Comparison of ENCODE assay signal across 1 cellular context in genomic region chr15:45166792-45167630, GRCh38.
TF ChIP-seq lines count a peak whose summit lies in the region.

No MANE protein-coding gene starts in this region.

TF ChIP-seq in K562, 482 proteins besides CTCF, POLR2A, EP300 and RAD21 (continued from another document and continues in another):
- TF ChIP-seq HBP1 (CRISPR knock-in tag; IDR thresholded peaks at IDR 0.05): no peak
- TF ChIP-seq DIDO1 (tag; IDR thresholded peaks at IDR 0.05; ENCODE audit: low read depth): no peak
- no peak for TF ChIP-seq ZKSCAN1 (IDR thresholded peaks at IDR 0.05; ENCODE audit: low read depth, low read length)
- no peak for TF ChIP-seq TRIM25 (IDR thresholded peaks at IDR 0.05; ENCODE audit: borderline replicate concordance)
- TF ChIP-seq PHF20 (IDR thresholded peaks at IDR 0.05; ENCODE audit: partially characterized antibody): peak; percentile 59
- TF ChIP-seq YBX1 (IDR thresholded peaks at IDR 0.05): no peak
- TF ChIP-seq HNRNPLL (IDR thresholded peaks at IDR 0.05; ENCODE audit: low read depth, low read length, poor library complexity, severe bottlenecking): peak; percentile 48
- TF ChIP-seq ZNF121 (CRISPR knock-in tag; conservative IDR thresholded peaks at IDR 0.05): no peak
- no peak for TF ChIP-seq COPS2 (conservative IDR thresholded peaks at IDR 0.05)
- no peak for TF ChIP-seq SMARCB1 (IDR thresholded peaks at IDR 0.05; ENCODE audit: insufficient read length, low read depth)
- TF ChIP-seq JUNB (CRISPR knock-in tag; conservative IDR thresholded peaks at IDR 0.05): no peak
- TF ChIP-seq SUPT5H (IDR thresholded peaks at IDR 0.05): peak; percentile 66; the same call in 1 of the 2 replicates
- TF ChIP-seq PHF8 (IDR thresholded peaks at IDR 0.05; ENCODE audit: borderline replicate concordance, low read length): peak; percentile 77
- no peak for TF ChIP-seq ELF4 (CRISPR knock-in tag; IDR thresholded peaks at IDR 0.05)
- TF ChIP-seq NKRF (IDR thresholded peaks at IDR 0.05; ENCODE audit: borderline replicate concordance): no peak
- no peak for TF ChIP-seq ZNF224 (CRISPR knock-in tag; IDR thresholded peaks at IDR 0.05)
- no peak for TF ChIP-seq ZHX1 (conservative IDR thresholded peaks at IDR 0.05; ENCODE audit: low read length)
- TF ChIP-seq KAT2B (IDR thresholded peaks at IDR 0.05; ENCODE audit: low read depth, low read length): no peak
- no peak for TF ChIP-seq TCF7 (IDR thresholded peaks at IDR 0.05; ENCODE audit: borderline replicate concordance)
- TF ChIP-seq MBD2 (IDR thresholded peaks at IDR 0.05; ENCODE audit: borderline replicate concordance, low read depth): peak; percentile 47; the same call in 1 of the 2 replicates
- peak; percentile 40; the same call in 1 of the 2 replicates for TF ChIP-seq ARID1B (IDR thresholded peaks at IDR 0.05)
- TF ChIP-seq MAX (CRISPR knock-in tag; IDR thresholded peaks at IDR 0.05): no peak
- TF ChIP-seq MCM3 (IDR thresholded peaks at IDR 0.05): no peak
- no peak for TF ChIP-seq CEBPZ (IDR thresholded peaks at IDR 0.05; ENCODE audit: borderline replicate concordance, low read depth, low read length)
- TF ChIP-seq RFX5 (IDR thresholded peaks at IDR 0.05; ENCODE audit: low read depth, low read length): no peak
- no peak for TF ChIP-seq NFYB (IDR thresholded peaks at IDR 0.05; ENCODE audit: extremely low read depth, insufficient read length)
- TF ChIP-seq CSDE1 (IDR thresholded peaks at IDR 0.05): no peak
- no peak for TF ChIP-seq ZNF696 (CRISPR knock-in tag; conservative IDR thresholded peaks at IDR 0.05)
- no peak for TF ChIP-seq IRF1 (CRISPR knock-in tag; IDR thresholded peaks at IDR 0.05; ENCODE audit: borderline replicate concordance)
- no peak for TF ChIP-seq SETDB1 (IDR thresholded peaks at IDR 0.05; ENCODE audit: low read length)
- no peak for TF ChIP-seq CBX5 (IDR thresholded peaks at IDR 0.05; ENCODE audit: borderline replicate concordance, low read depth)
- TF ChIP-seq NR2C1 (IDR thresholded peaks at IDR 0.05): peak; percentile 59; the same call in 1 of the 2 replicates
- TF ChIP-seq NR2C1 (tag; IDR thresholded peaks at IDR 0.05): peak; percentile 66
- TF ChIP-seq FOXO4 (CRISPR knock-in tag; IDR thresholded peaks at IDR 0.05): no peak
- TF ChIP-seq TBP (optimal IDR thresholded peaks at IDR 0.05; ENCODE audit: low read depth, low read length): peak; percentile 55
- peak; percentile 90 for TF ChIP-seq POLR2G (IDR thresholded peaks at IDR 0.05; ENCODE audit: low read depth, low read length)
- no peak for TF ChIP-seq PURB (CRISPR knock-in tag; IDR thresholded peaks at IDR 0.05; ENCODE audit: low read depth)
- TF ChIP-seq SRSF7 (optimal IDR thresholded peaks at IDR 0.05; ENCODE audit: low read depth, low read length): no peak
- no peak for TF ChIP-seq CREB5 (CRISPR knock-in tag; IDR thresholded peaks at IDR 0.05)
- TF ChIP-seq ARID4B (CRISPR knock-in tag; IDR thresholded peaks at IDR 0.05): 0 out of 2 replicates have a peak, but pooled peaks have one; percentile 45
- no peak for TF ChIP-seq THRB (CRISPR knock-in tag; conservative IDR thresholded peaks at IDR 0.05)
